ENCODE assay signal across 8 cellular contexts in genomic region chr1:43389326-43390313, GRCh38. TPM values are rescaled to one million over a fixed set of nuclear protein-coding genes. Genes with fewer than 3 reads are reported as not detected.
A peak's percentile ranks its signal among the peaks of the same experiment; 100 is the strongest.
DNase-seq lines count a peak whose midpoint lies in the region; ATAC-seq and TF ChIP-seq lines count a peak whose summit lies in the region.

A gene with protein sequence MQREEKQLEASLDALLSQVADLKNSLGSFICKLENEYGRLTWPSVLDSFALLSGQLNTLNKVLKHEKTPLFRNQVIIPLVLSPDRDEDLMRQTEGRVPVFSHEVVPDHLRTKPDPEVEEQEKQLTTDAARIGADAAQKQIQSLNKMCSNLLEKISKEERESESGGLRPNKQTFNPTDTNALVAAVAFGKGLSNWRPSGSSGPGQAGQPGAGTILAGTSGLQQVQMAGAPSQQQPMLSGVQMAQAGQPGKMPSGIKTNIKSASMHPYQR (minus strand): TSS chr1:43389800. CDS start chr1:43389764, 36 bp downstream.
TSS of gene SZT2 (plus strand) at chr1:43389899. CDS start at chr1:43389969, 70 bp downstream.

- no peaks in the 10 kb centered on the region for H3K27me3 ChIP-seq in dorsolateral prefrontal cortex
- H3K27me3 ChIP-seq in liver (ENCODE audit: control insufficient read depth in 4 of 4, insufficient read depth in 4 of 4, low read length in 3 of 4): no peaks in the 10 kb centered on the region

- peaks cover 26% of the 10 kb centered on the region for H3K4me1 Mint-ChIP-seq in CD14-positive monocyte
- H3K4me1 Mint-ChIP-seq in activated CD4-positive, alpha-beta memory T cell treated with anti-CD3 and anti-CD28 coated beads for 36 hours (ENCODE audit: low read depth): peaks cover 40% of the 10 kb centered on the region

- peak; percentile 87 for ATAC-seq in GM19438 (IDR thresholded peaks at IDR 0.05; ENCODE audit: low read depth, unreplicated experiment)

- peaks cover 38 to 39% of the 10 kb centered on the region in 2 donors for H3K36me3 Mint-ChIP-seq in CD14-positive monocyte
- H3K36me3 Mint-ChIP-seq in activated CD4-positive, alpha-beta memory T cell treated with anti-CD3 and anti-CD28 coated beads for 36 hours: peaks cover 23% of the 10 kb centered on the region

- intact Hi-C loops in CD14-positive monocyte (cut with micrococcal nuclease) (loop anchor here (2.0 to 10.0 kb wide), 5 partner anchors 21 to 255 kb away; partner anchors contain the start of genes CDC20 (in 1 of the 2) and ELOVL1 (in 1 of the 2)), dorsolateral prefrontal cortex (cut with DNase I) (loop anchor here in 1 of 2 donors (5.0 kb wide), 1 partner anchor 217 kb away; the partner anchor contains the start of genes CFAP57 and EBNA1BP2)
- intact Hi-C loops in activated CD4-positive, alpha-beta memory T cell treated with anti-CD3 and anti-CD28 coated beads for 36 hours (cut with micrococcal nuclease): loop anchor here (1.0 to 2.0 kb wide), 4 partner anchors 21 to 217 kb away; partner anchors contain the start of genes CDC20, CFAP57, EBNA1BP2 and ELOVL1

- peak within 1 kb of the TSS; percentile 62 to 100 (median 92) for H3K4me3 ChIP-seq in dorsolateral prefrontal cortex
- H3K4me3 ChIP-seq in liver (ENCODE audit: low read depth in 1 of 3, low read length in 3 of 3): peak within 1 kb of the TSS; percentile 52 to 95 (median 87)

- peak within 1 kb of the TSS; percentile 97 to 100 (median 98) for H3K27ac Mint-ChIP-seq in CD14-positive monocyte
- H3K27ac Mint-ChIP-seq in activated CD4-positive, alpha-beta memory T cell treated with anti-CD3 and anti-CD28 coated beads for 36 hours: peak within 1 kb of the TSS; percentile 97

- CTCF ChIA-PET in activated CD4-positive, alpha-beta memory T cell treated with anti-CD3 and anti-CD28 coated beads for 36 hours (lab: Charles Lee): interaction anchor here (0.8 to 2.4 kb wide), 8 partner anchors 8 to 163 kb away, joined by 3 to 14 read pairs (median 4); partner anchors contain the start of genes CDC20 and ELOVL1

- H3K36me3 ChIP-seq in liver (ENCODE audit: control insufficient read depth in 4 of 4, insufficient read depth in 3 of 4, low read depth in 1 of 4, low read length in 3 of 4): peaks cover 9 to 30% (median 25%) of the 10 kb centered on the region in 4 donors

- peak within 1 kb of the TSS; percentile 100 for H3K4me3 Mint-ChIP-seq in CD14-positive monocyte
- H3K4me3 Mint-ChIP-seq in activated CD4-positive, alpha-beta memory T cell treated with anti-CD3 and anti-CD28 coated beads for 36 hours: peak within 1 kb of the TSS; percentile 100

- no peaks in the 10 kb centered on the region for H3K27me3 Mint-ChIP-seq in CD14-positive monocyte (ENCODE audit: low read depth in 3 of 3)
- H3K27me3 Mint-ChIP-seq in activated CD4-positive, alpha-beta memory T cell treated with anti-CD3 and anti-CD28 coated beads for 36 hours: no peaks in the 10 kb centered on the region

- TF ChIP-seq RAD21 in liver (IDR thresholded peaks at IDR 0.05): peak in 1 of 2 donors; percentile 43

- POLR2A ChIA-PET in activated CD4-positive, alpha-beta memory T cell treated with anti-CD3 and anti-CD28 coated beads for 36 hours (lab: Charles Lee): interaction anchor here (0.8 to 4.1 kb wide), 5 partner anchors 11 to 65 kb away, joined by 3 to 28 read pairs (median 5); partner anchors contain the start of genes CDC20 and ELOVL1

- WGBS in liver: under 1% methylated on average over 65 of the region's 65 CpGs

- H3K4me1 ChIP-seq in liver (ENCODE audit: control insufficient read depth in 4 of 4, insufficient read depth in 4 of 4, low read length in 3 of 4): peaks cover 2 to 30% (median 18%) of the 10 kb centered on the region in 4 donors

- H3K27ac ChIP-seq in dorsolateral prefrontal cortex: peak within 1 kb of the TSS in 58 of 59 donors; percentile 20 to 91 (median 78)
- peak within 1 kb of the TSS; percentile 81 to 88 for H3K27ac ChIP-seq in liver (ENCODE audit: low read depth in 1 of 2, low read length in 2 of 2)

- TF ChIP-seq CTCF in CD14-positive monocyte (IDR thresholded peaks at IDR 0.05): no peak
- peak in 15 of 56 donors; percentile 10 to 46 (median 20) for TF ChIP-seq CTCF in dorsolateral prefrontal cortex (IDR thresholded peaks at IDR 0.05 in 54 of 56, conservative IDR thresholded peaks at IDR 0.05 in 2 of 56; ENCODE audit: low read depth in 1 of 56, partially characterized antibody in 56 of 56)
- no peak for TF ChIP-seq CTCF in liver (IDR thresholded peaks at IDR 0.05; ENCODE audit: low read depth, low read length, missing input control)

- no peaks in the 10 kb centered on the region for H3K9me3 ChIP-seq in liver (ENCODE audit: control insufficient read depth in 4 of 4, low read length in 3 of 4)

- peak within 1 kb of the TSS; percentile 36 to 76 for H3K9ac ChIP-seq in liver (ENCODE audit: low read depth in 1 of 2, low read length in 2 of 2)

- peak; percentile 96 for DNase-seq in CD14-positive monocyte (ENCODE audit: low spot score)
- DNase-seq in HK-2 (ENCODE audit: unreplicated experiment): peak; percentile 96
- peak; percentile 91 for DNase-seq in NCI-H82 treated with DMSO at 0.1 percent for 48 hours (lab: John Stamatoyannopoulos, UW; ENCODE audit: unreplicated experiment)
- DNase-seq in activated CD4-positive, alpha-beta memory T cell treated with anti-CD3 and anti-CD28 coated beads for 36 hours: peak; percentile 96
- DNase-seq in dorsolateral prefrontal cortex: peak; percentile 92 to 98 (median 96)
- DNase-seq in stimulated activated CD4-positive, alpha-beta T cell treated with anti-CD3 and anti-CD28 coated beads, Interleukin-4, amount 100 ng/mL, for 1 hour: peak; percentile 89

- peaks cover 0 to 1% (median 0%) of the 10 kb centered on the region in 7 donors for H3K9me3 Mint-ChIP-seq in CD14-positive monocyte
- H3K9me3 Mint-ChIP-seq in activated CD4-positive, alpha-beta memory T cell treated with anti-CD3 and anti-CD28 coated beads for 36 hours: no peaks in the 10 kb centered on the region

TF ChIP-seq in liver, 16 proteins besides CTCF, POLR2A, EP300 and RAD21 (continues in another document):
- TF ChIP-seq, protein P1, sequence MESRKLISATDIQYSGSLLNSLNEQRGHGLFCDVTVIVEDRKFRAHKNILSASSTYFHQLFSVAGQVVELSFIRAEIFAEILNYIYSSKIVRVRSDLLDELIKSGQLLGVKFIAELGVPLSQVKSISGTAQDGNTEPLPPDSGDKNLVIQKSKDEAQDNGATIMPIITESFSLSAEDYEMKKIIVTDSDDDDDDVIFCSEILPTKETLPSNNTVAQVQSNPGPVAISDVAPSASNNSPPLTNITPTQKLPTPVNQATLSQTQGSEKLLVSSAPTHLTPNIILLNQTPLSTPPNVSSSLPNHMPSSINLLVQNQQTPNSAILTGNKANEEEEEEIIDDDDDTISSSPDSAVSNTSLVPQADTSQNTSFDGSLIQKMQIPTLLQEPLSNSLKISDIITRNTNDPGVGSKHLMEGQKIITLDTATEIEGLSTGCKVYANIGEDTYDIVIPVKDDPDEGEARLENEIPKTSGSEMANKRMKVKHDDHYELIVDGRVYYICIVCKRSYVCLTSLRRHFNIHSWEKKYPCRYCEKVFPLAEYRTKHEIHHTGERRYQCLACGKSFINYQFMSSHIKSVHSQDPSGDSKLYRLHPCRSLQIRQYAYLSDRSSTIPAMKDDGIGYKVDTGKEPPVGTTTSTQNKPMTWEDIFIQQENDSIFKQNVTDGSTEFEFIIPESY (IDR thresholded peaks at IDR 0.05): no peak
- TF ChIP-seq FOXA2 (IDR thresholded peaks at IDR 0.05) (no peak), TAF1 (conservative IDR thresholded peaks at IDR 0.05) (no peak), RXRA (IDR thresholded peaks at IDR 0.05) (peak; percentile 71 to 77), MAX (IDR thresholded peaks at IDR 0.05) (no peak), FOXA1 (IDR thresholded peaks at IDR 0.05) (no peak), HNF4G (IDR thresholded peaks at IDR 0.05) (no peak), HNF4A (conservative IDR thresholded peaks at IDR 0.05) (no peak)
- TF ChIP-seq, protein P2, sequence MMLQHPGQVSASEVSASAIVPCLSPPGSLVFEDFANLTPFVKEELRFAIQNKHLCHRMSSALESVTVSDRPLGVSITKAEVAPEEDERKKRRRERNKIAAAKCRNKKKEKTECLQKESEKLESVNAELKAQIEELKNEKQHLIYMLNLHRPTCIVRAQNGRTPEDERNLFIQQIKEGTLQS (IDR thresholded peaks at IDR 0.05): no peak

RNA-seq across cellular contexts. Expression of the first gene that starts in this region (rescaled TPM):
- polyA plus RNA-seq in CD14-positive monocyte (10 to 100 TPM; 40.7 to 41.8 TPM), liver (10 to 100 TPM; 26.6 to 31.6 TPM)
- 10 to 100 TPM; 38.9 to 39.4 TPM for total RNA-seq in activated CD4-positive, alpha-beta memory T cell treated with anti-CD3 and anti-CD28 coated beads for 36 hours
- total RNA-seq in dorsolateral prefrontal cortex (10 to 100 TPM; 24.8 to 43.7 (median 34.9) TPM), liver (10 to 100 TPM; 26.2 to 37.6 TPM)

RNA-seq across cellular contexts. Expression of gene SZT2, which starts in this region (rescaled TPM):
- 1 to 10 TPM; 2.4 to 2.6 TPM for polyA plus RNA-seq in CD14-positive monocyte
- total RNA-seq in activated CD4-positive, alpha-beta memory T cell treated with anti-CD3 and anti-CD28 coated beads for 36 hours: 10 to 100 TPM; 27.3 to 37.6 TPM
- 100 to 1,000 TPM in 19 of 120 experiments, 10 to 100 TPM in 101; 48.6 to 133 (median 84.0) TPM for total RNA-seq in dorsolateral prefrontal cortex
- total RNA-seq in liver: 10 to 100 TPM; 18.4 to 31.0 TPM
- polyA plus RNA-seq in liver: 1 to 10 TPM; 4.8 to 5.4 TPM

Comparison
In these comparisons a context has a peak if more than half of its experiments do, and no peak if none do; other contexts are left out.
1. Peak in every context shown above with its lines: DNase-seq, ATAC-seq, H3K4me3 ChIP-seq and H3K27ac ChIP-seq.